In genomic region chr9:135032868-135033460, GRCh38 we compare ENCODE assay signal across 16 cellular contexts. TPM values are rescaled to one million over a fixed set of nuclear protein-coding genes. Genes with fewer than 3 reads are reported as not detected.
"Had no signal": no experiment of that assay in that cellular context is flagged by ENCODE, and none has a peak within 500 bp of the region (broad histone marks: within the 10 kb centered on the region; RNA-seq: fewer than 3 reads in every experiment).

No MANE protein-coding gene starts in this region.

- H3K4me3 ChIP-seq: mucosa of descending colon, skin epidermis, stomach had no signal

- H3K4me3 Mint-ChIP-seq: activated naive CD4-positive, alpha-beta T cell treated with anti-CD3 and anti-CD28 coated beads for 36 hours; activated T-cell treated with anti-CD3 and anti-CD28 coated beads, Interleukin-2, amount 50 U/mL, for 72 hours; effector memory CD8-positive, alpha-beta T cell; nephron; T-cell had no signal

- H3K27ac Mint-ChIP-seq: activated naive CD4-positive, alpha-beta T cell treated with anti-CD3 and anti-CD28 coated beads for 36 hours; activated T-cell treated with anti-CD3 and anti-CD28 coated beads, Interleukin-2, amount 50 U/mL, for 72 hours; effector memory CD8-positive, alpha-beta T cell; nephron; T-cell had no signal

- H3K36me3 ChIP-seq: stomach had no signal

- ATAC-seq: activated T-cell treated with anti-CD3 and anti-CD28 coated beads, Interleukin-2, amount 50 U/mL, for 72 hours; effector memory CD8-positive, alpha-beta T cell; mucosa of descending colon; T-cell had no signal

- H3K4me1 ChIP-seq: stomach had no signal

- DNase-seq: activated CD4-positive, alpha-beta T cell treated with anti-CD3 and anti-CD28 coated beads for 1 hour; activated CD4-positive, alpha-beta T cell treated with anti-CD3 and anti-CD28 coated beads, Interleukin-2, amount 50 U/mL, for 48 hours; activated naive CD4-positive, alpha-beta T cell treated with anti-CD3 and anti-CD28 coated beads for 36 hours; activated T-cell treated with anti-CD3 and anti-CD28 coated beads, Interleukin-2, amount 50 U/mL, for 72 hours; central memory CD4-positive, alpha-beta T cell; effector memory CD8-positive, alpha-beta T cell; hypothalamus; mammary epithelial cell; mucosa of descending colon; stomach; T-cell; T1000 had no signal

- H3K27ac ChIP-seq: skin epidermis, stomach had no signal

- FAIRE-seq: urothelium cell line had no signal

- H3K4me1 Mint-ChIP-seq: nephron, T-cell had no signal

- H3K36me3 Mint-ChIP-seq: T-cell had no signal

- H3K9me3 ChIP-seq: mucosa of descending colon, stomach had no signal

- H3K9me3 Mint-ChIP-seq: activated naive CD4-positive, alpha-beta T cell treated with anti-CD3 and anti-CD28 coated beads for 36 hours; activated T-cell treated with anti-CD3 and anti-CD28 coated beads, Interleukin-2, amount 50 U/mL, for 72 hours; effector memory CD8-positive, alpha-beta T cell; nephron; T-cell had no signal

RNA-seq across cellular contexts. Expression of gene OLFM1, which starts 54.5 kb away (rescaled TPM):
- total RNA-seq: activated naive CD4-positive, alpha-beta T cell treated with anti-CD3 and anti-CD28 coated beads for 36 hours; epithelial cell of proximal tubule had no signal
